ENCODE assay signal across 9 cellular contexts in genomic region chr17:48137658-48138057, GRCh38.
"Had no signal": no experiment of that assay in that cellular context is flagged by ENCODE, and none has a peak within 500 bp of the region (broad histone marks: within the 10 kb centered on the region; RNA-seq: fewer than 3 reads in every experiment).

No MANE protein-coding gene starts in this region.

- FAIRE-seq: kidney had no signal

- H3K27ac Mint-ChIP-seq: memory B cell; neural progenitor cell; stimulated activated memory B cell treated with anti-CD40 and anti-IgM and Interleukin-4, amounts not matched to agents 10 μg/mL and 1 μg/mL and 100 μg/mL, for 72 hours had no signal

- H3K9me3 Mint-ChIP-seq: memory B cell; neural progenitor cell; stimulated activated memory B cell treated with anti-CD40 and anti-IgM and Interleukin-4, amounts not matched to agents 10 μg/mL and 1 μg/mL and 100 μg/mL, for 72 hours had no signal

- H3K4me3 Mint-ChIP-seq: memory B cell; neural progenitor cell; stimulated activated memory B cell treated with anti-CD40 and anti-IgM and Interleukin-4, amounts not matched to agents 10 μg/mL and 1 μg/mL and 100 μg/mL, for 72 hours had no signal

- ATAC-seq: heart right ventricle; stimulated activated memory B cell treated with anti-CD40 and anti-IgM and Interleukin-4, amounts not matched to agents 10 μg/mL and 1 μg/mL and 100 μg/mL, for 72 hours had no signal

- H3K27me3 Mint-ChIP-seq: stimulated activated memory B cell treated with anti-CD40 and anti-IgM and Interleukin-4, amounts not matched to agents 10 μg/mL and 1 μg/mL and 100 μg/mL, for 72 hours had no signal

- DNase-seq: foreskin melanocyte, heart right ventricle, kidney, left ventricle myocardium inferior, retina, T-helper 9 cell had no signal

- H3K36me3 Mint-ChIP-seq: neural progenitor cell; stimulated activated memory B cell treated with anti-CD40 and anti-IgM and Interleukin-4, amounts not matched to agents 10 μg/mL and 1 μg/mL and 100 μg/mL, for 72 hours had no signal
